8 cellular contexts compared by ENCODE assay signal in genomic region chr11:34439521-34440258, GRCh38. TPM values are rescaled to one million over a fixed set of nuclear protein-coding genes. Genes with fewer than 3 reads are reported as not detected.
DNase-seq lines count a peak whose midpoint lies in the region; ATAC-seq, FAIRE-seq and TF ChIP-seq lines count a peak whose summit lies in the region.

No MANE protein-coding gene starts in this region.

- peaks cover 22% of the 10 kb centered on the region for H3K4me1 Mint-ChIP-seq in activated CD4-positive, alpha-beta memory T cell treated with anti-CD3 and anti-CD28 coated beads for 36 hours (ENCODE audit: low read depth)

- peak overlapping the region; percentile 90 for H3K4me3 Mint-ChIP-seq in activated CD4-positive, alpha-beta memory T cell treated with anti-CD3 and anti-CD28 coated beads for 36 hours

- H3K27ac ChIP-seq in SK-N-SH (ENCODE audit: low read depth in 2 of 2, low read length in 1 of 2) = peak overlapping the region; percentile 61 to 97; a peak in 3 of 4 replicates
- peak overlapping the region; percentile 74 for H3K27ac ChIP-seq in keratinocyte (ENCODE audit: control insufficient read depth, insufficient read depth, low read length)
- H3K27ac ChIP-seq in temporal lobe (ENCODE audit: low read depth, low read length) = peak overlapping the region; percentile 91

- TF ChIP-seq CTCF in SK-N-SH (IDR thresholded peaks at IDR 0.05) = no peak
- no peak for TF ChIP-seq CTCF in keratinocyte (optimal IDR thresholded peaks at IDR 0.05 in 1 of 3, IDR thresholded peaks at IDR 0.05 in 1 of 3, conservative IDR thresholded peaks at IDR 0.05 in 1 of 3; ENCODE audit: extremely low read depth in 1 of 3, insufficient read depth in 2 of 3, low read length in 3 of 3)
- no peak for TF ChIP-seq CTCF in GM10266 (IDR thresholded peaks at IDR 0.05; ENCODE audit: control insufficient read depth, insufficient read depth, low read depth, missing control alignments)

- H3K4me1 ChIP-seq in SK-N-SH (ENCODE audit: control insufficient read depth in 1 of 2, insufficient read depth in 2 of 2, low read depth in 1 of 2, low read length in 1 of 2) = peaks cover 9 to 14% of the 10 kb centered on the region in 2 experiments; a peak in 3 of 4 replicates
- H3K4me1 ChIP-seq in keratinocyte (ENCODE audit: control insufficient read depth, extremely low read depth, insufficient read depth, low read length) = peaks cover 8% of the 10 kb centered on the region

- H3K9me2 ChIP-seq in SK-N-SH = no peaks in the 10 kb centered on the region

- H4K20me1 ChIP-seq in SK-N-SH (ENCODE audit: insufficient read depth) (no peaks in the 10 kb centered on the region), keratinocyte (ENCODE audit: control insufficient read depth, extremely low read depth, insufficient read depth, low read length) (no peaks in the 10 kb centered on the region)

- no peaks in the 10 kb centered on the region for H3K36me3 Mint-ChIP-seq in activated CD4-positive, alpha-beta memory T cell treated with anti-CD3 and anti-CD28 coated beads for 36 hours

- dilution Hi-C loops in keratinocyte (cut with MboI; ENCODE audit: extremely low pct_ligation_motif_present, low sequenced_read_pairs) = no loop called here

- H3K9ac ChIP-seq in SK-N-SH (peak overlapping the region; percentile 84; the same call in 1 of the 2 replicates), keratinocyte (ENCODE audit: control insufficient read depth, extremely low read depth, insufficient read depth, low read length) (peak overlapping the region; percentile 87)

- 21% methylated on average over 10 of the region's 10 CpGs for WGBS in SK-N-SH (ENCODE audit: low lambda C conversion rate)

- peaks cover 37% of the 10 kb centered on the region for H3K79me2 ChIP-seq in SK-N-SH (ENCODE audit: insufficient read depth)
- H3K79me2 ChIP-seq in keratinocyte (ENCODE audit: control insufficient read depth, insufficient read depth, low read length) = peaks cover 19% of the 10 kb centered on the region

- H3K4me3 ChIP-seq in SK-N-SH (ENCODE audit: low read depth in 2 of 2, low read length in 1 of 2) (peak overlapping the region; percentile 91 to 92), keratinocyte (ENCODE audit: control insufficient read depth in 2 of 3, extremely low read depth in 1 of 3, insufficient read depth in 2 of 3, low read depth in 1 of 3, low read length in 3 of 3) (peak overlapping the region; percentile 86 to 92 (median 87))

- H3K9me3 ChIP-seq in SK-N-SH (no peaks in the 10 kb centered on the region), keratinocyte (ENCODE audit: control insufficient read depth, low read depth, low read length) (no peaks in the 10 kb centered on the region)

- FAIRE-seq in keratinocyte (lab: Jason Lieb, UNC) (no peak), urothelium cell line (lab: Jason Lieb, UNC) (no peak)

- H3F3A ChIP-seq in SK-N-SH (replicated peaks; ENCODE audit: insufficient read depth) = no peaks in the 10 kb centered on the region

- H2AFZ ChIP-seq in SK-N-SH (ENCODE audit: low read depth) (peak overlapping the region; percentile 99; the same call in 1 of the 2 replicates), keratinocyte (ENCODE audit: control insufficient read depth, low read length) (peak overlapping the region; percentile 97)

- no peaks in the 10 kb centered on the region for H3K27me3 ChIP-seq in SK-N-SH (ENCODE audit: insufficient read depth)
- H3K27me3 ChIP-seq in keratinocyte (ENCODE audit: control insufficient read depth, extremely low read depth, insufficient read depth, low read length) = no peaks in the 10 kb centered on the region

- TF ChIP-seq EP300 in SK-N-SH (IDR thresholded peaks at IDR 0.05; ENCODE audit: borderline replicate concordance in 1 of 2, low read depth in 1 of 2, low read length in 1 of 2) = no peak

- no peaks in the 10 kb centered on the region for H3K27me3 Mint-ChIP-seq in activated CD4-positive, alpha-beta memory T cell treated with anti-CD3 and anti-CD28 coated beads for 36 hours

- ATAC-seq in SK-N-SH treated with all-trans-retinoic acid at 6 μM for 48 hours (no peak), HG03354 (IDR thresholded peaks at IDR 0.05; ENCODE audit: poor library complexity, severe bottlenecking, unreplicated experiment) (no peak)

- CTCF ChIA-PET in SK-N-SH (lab: Yijun Ruan, JAX) = interaction anchor here (2.1 to 2.5 kb wide), 2 partner anchors 53 to 73 kb away, joined by 7 to 9 read pairs; no protein-coding TSS in a partner anchor
- CTCF ChIA-PET in activated CD4-positive, alpha-beta memory T cell treated with anti-CD3 and anti-CD28 coated beads for 36 hours (lab: Charles Lee) = interaction anchor here (1.4 to 2.3 kb wide), 2 partner anchors 53 to 83 kb away, joined by 3 to 8 read pairs; no protein-coding TSS in a partner anchor

- intact Hi-C loops in activated CD4-positive, alpha-beta memory T cell treated with anti-CD3 and anti-CD28 coated beads for 36 hours (cut with micrococcal nuclease) = loop anchor here (1.0 to 2.0 kb wide), 3 partner anchors 35 to 387 kb away; partner anchors contain the start of gene NAT10

- DNase-seq in SK-N-SH (peak; percentile 22), keratinocyte (ENCODE audit: low read depth, low spot score) (no peak), urothelium cell line (ENCODE audit: low spot score) (no peak), GM10266 (ENCODE audit: extremely low spot score) (no peak)
- no peak for DNase-seq in activated CD4-positive, alpha-beta memory T cell treated with anti-CD3 and anti-CD28 coated beads for 36 hours

- H3K9me3 Mint-ChIP-seq in activated CD4-positive, alpha-beta memory T cell treated with anti-CD3 and anti-CD28 coated beads for 36 hours = no peaks in the 10 kb centered on the region

- peak overlapping the region; percentile 92 for H3K27ac Mint-ChIP-seq in activated CD4-positive, alpha-beta memory T cell treated with anti-CD3 and anti-CD28 coated beads for 36 hours

- peak overlapping the region; percentile 89 for H3K4me2 ChIP-seq in SK-N-SH
- H3K4me2 ChIP-seq in keratinocyte (ENCODE audit: control insufficient read depth, extremely low read depth, insufficient read depth, low read depth, low read length) = peak overlapping the region; percentile 96

- TF ChIP-seq RAD21 in SK-N-SH (IDR thresholded peaks at IDR 0.05; ENCODE audit: low read length) = no peak

- no peaks in the 10 kb centered on the region for H3K9me1 ChIP-seq in keratinocyte (ENCODE audit: control insufficient read depth, extremely low read depth, insufficient read depth, low read length)

- POLR2A ChIA-PET in SK-N-SH (lab: Yijun Ruan, JAX) = interaction anchor here (1.0 to 1.2 kb wide), 2 partner anchors 12 to 74 kb away, joined by 3 to 4 read pairs; no protein-coding TSS in a partner anchor
- POLR2A ChIA-PET in activated CD4-positive, alpha-beta memory T cell treated with anti-CD3 and anti-CD28 coated beads for 36 hours (lab: Charles Lee) = interaction anchor here (0.7 to 3.2 kb wide), 3 partner anchors 9 to 335 kb away, joined by 3 to 10 read pairs (median 5); partner anchors contain the start of gene NAT10

- H3K36me3 ChIP-seq in SK-N-SH (replicated peaks in 1 of 2; ENCODE audit: control insufficient read depth in 1 of 2, insufficient read depth in 2 of 2, low read length in 1 of 2) (no peaks in the 10 kb centered on the region), keratinocyte (ENCODE audit: control insufficient read depth in 2 of 2, extremely low read depth in 1 of 2, insufficient read depth in 2 of 2, low read length in 2 of 2) (no peaks in the 10 kb centered on the region)

TF ChIP-seq in SK-N-SH, 30 proteins besides CTCF, POLR2A, EP300 and RAD21 (continues in another document):
- TF ChIP-seq IRF3 (IDR thresholded peaks at IDR 0.05; ENCODE audit: low read depth, low read length) (no peak), FOSL2 (IDR thresholded peaks at IDR 0.05; ENCODE audit: borderline replicate concordance, low read depth) (no peak), FOXM1 (IDR thresholded peaks at IDR 0.05; ENCODE audit: low read depth) (no peak)

TF ChIP-seq in SK-N-SH treated with all-trans-retinoic acid at 6 μM for 48 hours, 23 proteins besides CTCF, POLR2A, EP300 and RAD21 (continues in another document):
- TF ChIP-seq ZNF8 (CRISPR knock-in tag; IDR thresholded peaks at IDR 0.05) (no peak), ZFP3 (CRISPR knock-in tag; IDR thresholded peaks at IDR 0.05) (no peak), ISL1 (CRISPR knock-in tag; IDR thresholded peaks at IDR 0.05) (no peak), PATZ1 (CRISPR knock-in tag; IDR thresholded peaks at IDR 0.05; ENCODE audit: borderline replicate concordance) (no peak), PPARA (CRISPR knock-in tag; IDR thresholded peaks at IDR 0.05; ENCODE audit: borderline replicate concordance) (no peak), OSR1 (CRISPR knock-in tag; IDR thresholded peaks at IDR 0.05) (no peak), TCF4 (CRISPR knock-in tag; IDR thresholded peaks at IDR 0.05; ENCODE audit: borderline replicate concordance) (no peak)

RNA-seq across cellular contexts. Expression of gene CAT, which starts 1.0 kb away (rescaled TPM):
- polyA plus RNA-seq in SK-N-SH (2012; rRNA removed) (26.6 and 34.3 TPM in 2 replicates), keratinocyte (83.9 to 104 TPM (median 94.8 TPM) in 3 replicates)
- 24.2 and 30.6 TPM in 2 replicates for polyA plus RNA-seq in SK-N-SH (2012; cell fraction: cytosol; rRNA removed)
- polyA plus RNA-seq in SK-N-SH (2012; cell fraction: nucleus; rRNA removed) = 31.5 and 42.9 TPM in 2 replicates
- 10 to 100 TPM; 29.6 to 31.4 TPM for total RNA-seq in activated CD4-positive, alpha-beta memory T cell treated with anti-CD3 and anti-CD28 coated beads for 36 hours
- 18.2 TPM for polyA plus RNA-seq in keratinocyte (2011; ENCODE audit: low read depth)
- polyA plus RNA-seq in keratinocyte (2011; cell fraction: cytosol; rRNA removed) = 61.3 and 85.6 TPM in 2 replicates
- 89.6 and 93.0 TPM in 2 replicates for polyA plus RNA-seq in keratinocyte (2011; cell fraction: nucleus; rRNA removed)
- 29.4 and 45.9 TPM in 2 replicates for polyA plus RNA-seq in keratinocyte (2012; ENCODE audit: low replicate concordance)
- 45.3 to 100 TPM (median 75.5 TPM) in 3 replicates for polyA minus RNA-seq in keratinocyte
- 56.2 TPM for polyA minus RNA-seq in keratinocyte (2011; cell fraction: cytosol; rRNA and poly(A)+ RNA removed)
- polyA minus RNA-seq in keratinocyte (2011; cell fraction: nucleus; rRNA and poly(A)+ RNA removed) = 38.5 and 56.8 TPM in 2 replicates
- total RNA-seq in temporal lobe = 40.8 TPM
